ENCODE assay signal across 9 cellular contexts in genomic region chr17:8249621-8250020, GRCh38. TPM values are rescaled to one million over a fixed set of nuclear protein-coding genes. Genes with fewer than 3 reads are reported as not detected.
DNase-seq lines count a peak whose midpoint lies in the region; ATAC-seq, FAIRE-seq and TF ChIP-seq lines count a peak whose summit lies in the region.
"Had no signal": no experiment of that assay in that cellular context is flagged by ENCODE, and none has a peak within 500 bp of the region (broad histone marks: within the 10 kb centered on the region; RNA-seq: fewer than 3 reads in every experiment).

No MANE protein-coding gene starts in this region.

- H3K4me1 ChIP-seq in left ventricle myocardium inferior (peaks cover 37% of the 10 kb centered on the region), mucosa of rectum (ENCODE audit: control insufficient read depth in 2 of 2, insufficient read depth in 2 of 2, low read length in 2 of 2) (peaks cover 10% of the 10 kb centered on the region in 2 donors)

- peaks cover 21% of the 10 kb centered on the region for H3K36me3 ChIP-seq in left ventricle myocardium inferior
- peaks cover 7% of the 10 kb centered on the region for H3K36me3 ChIP-seq in bronchial epithelial cell (ENCODE audit: control insufficient read depth, insufficient read depth, low read length)
- H3K36me3 ChIP-seq in mucosa of rectum (ENCODE audit: control insufficient read depth in 2 of 2, insufficient read depth in 2 of 2, low read length in 2 of 2): peaks cover 0 to 9% of the 10 kb centered on the region in 2 donors

- H3K27me3 ChIP-seq in left ventricle myocardium inferior (ENCODE audit: low read depth) (no peaks in the 10 kb centered on the region), bronchial epithelial cell (ENCODE audit: control insufficient read depth, insufficient read depth, low read length) (no peaks in the 10 kb centered on the region), mucosa of rectum (ENCODE audit: control insufficient read depth in 2 of 2, insufficient read depth in 2 of 2, low read length in 2 of 2) (no peaks in the 10 kb centered on the region)

- TF ChIP-seq CTCF in left ventricle myocardium inferior (IDR thresholded peaks at IDR 0.05; ENCODE audit: borderline replicate concordance) (no peak), bronchial epithelial cell (IDR thresholded peaks at IDR 0.05; ENCODE audit: insufficient read depth, low read length, severe bottlenecking) (no peak)

- FAIRE-seq in bronchial epithelial cell (lab: Jason Lieb, UNC): no peak
- FAIRE-seq: frontal cortex had no signal

- H3K4me3 ChIP-seq in left ventricle myocardium inferior: peak overlapping the region; percentile 90
- H3K4me3 ChIP-seq in bronchial epithelial cell (ENCODE audit: low read depth, low read length): peak overlapping the region; percentile 87
- peak overlapping the region; percentile 98 for H3K4me3 ChIP-seq in mucosa of rectum (ENCODE audit: low read length in 2 of 2)

- intact Hi-C loops in left ventricle myocardium inferior (cut with micrococcal nuclease) (loop anchor here (5.0 kb wide), 1 partner anchor 48 kb away; the partner anchor contains the start of gene SLC25A35), Right ventricle myocardium superior (cut with DNase I) (loop anchor here (10.0 kb wide), 1 partner anchor 45 kb away; the partner anchor contains the start of gene SLC25A35)

- ATAC-seq in Right ventricle myocardium superior (ENCODE audit: poor library complexity) (no peak), HG02610 (IDR thresholded peaks at IDR 0.05; ENCODE audit: unreplicated experiment) (no peak), GM19395 (IDR thresholded peaks at IDR 0.05; ENCODE audit: unreplicated experiment) (no peak), HG03175 (IDR thresholded peaks at IDR 0.05; ENCODE audit: unreplicated experiment) (no peak)

- H3K9me3 ChIP-seq in left ventricle myocardium inferior (replicated peaks): no peaks in the 10 kb centered on the region
- H3K9me3 ChIP-seq in mucosa of rectum (ENCODE audit: control insufficient read depth in 2 of 2, low read length in 2 of 2): no peaks in the 10 kb centered on the region

- peak overlapping the region; percentile 94 for H3K9ac ChIP-seq in mucosa of rectum (ENCODE audit: low read depth in 1 of 2, low read length in 2 of 2)

- DNase-seq in left ventricle myocardium inferior (no peak), Right ventricle myocardium superior (no peak), bronchial epithelial cell (ENCODE audit: low read depth) (no peak), NCI-H2081 treated with DMSO at 0.1 percent for 48 hours (lab: John Stamatoyannopoulos, UW) (no peak)

- H3K27ac ChIP-seq in left ventricle myocardium inferior (replicated peaks) (peak overlapping the region; percentile 97), mucosa of rectum (ENCODE audit: low read depth in 2 of 2, low read length in 2 of 2) (peak overlapping the region; percentile 97 to 100)

RNA-seq across cellular contexts. Expression of gene PFAS, which starts 0.5 kb away (rescaled TPM):
- 9.8 TPM for total RNA-seq in left ventricle myocardium inferior
- 10.0 TPM for total RNA-seq in Right ventricle myocardium superior
- total RNA-seq in bronchial epithelial cell: 5.8 and 9.5 TPM in 2 replicates

RNA-seq across cellular contexts. Expression of gene CTC1, which starts 1.8 kb away (rescaled TPM):
- total RNA-seq in left ventricle myocardium inferior (14.6 TPM), Right ventricle myocardium superior (13.0 TPM), bronchial epithelial cell (2.9 and 5.6 TPM in 2 replicates)

RNA-seq across cellular contexts. Expression of gene RANGRF, which starts 38.8 kb away (rescaled TPM):
- total RNA-seq in left ventricle myocardium inferior (25.6 TPM), Right ventricle myocardium superior (23.2 TPM), bronchial epithelial cell (11.1 and 11.8 TPM in 2 replicates)

RNA-seq across cellular contexts. Expression of gene AURKB, which starts 39.2 kb away (rescaled TPM):
- total RNA-seq in left ventricle myocardium inferior (1.2 TPM), Right ventricle myocardium superior (0.56 TPM), bronchial epithelial cell (0.64 and 1.6 TPM in 2 replicates)

RNA-seq across cellular contexts. Expression of gene SLC25A35, which starts 45.6 kb away (rescaled TPM):
- total RNA-seq in left ventricle myocardium inferior (1.3 TPM), Right ventricle myocardium superior (1.00 TPM), bronchial epithelial cell (0.26 and 0.38 TPM in 2 replicates)
